ENCODE assay signal across 19 cellular contexts in the genomic region with DNA sequence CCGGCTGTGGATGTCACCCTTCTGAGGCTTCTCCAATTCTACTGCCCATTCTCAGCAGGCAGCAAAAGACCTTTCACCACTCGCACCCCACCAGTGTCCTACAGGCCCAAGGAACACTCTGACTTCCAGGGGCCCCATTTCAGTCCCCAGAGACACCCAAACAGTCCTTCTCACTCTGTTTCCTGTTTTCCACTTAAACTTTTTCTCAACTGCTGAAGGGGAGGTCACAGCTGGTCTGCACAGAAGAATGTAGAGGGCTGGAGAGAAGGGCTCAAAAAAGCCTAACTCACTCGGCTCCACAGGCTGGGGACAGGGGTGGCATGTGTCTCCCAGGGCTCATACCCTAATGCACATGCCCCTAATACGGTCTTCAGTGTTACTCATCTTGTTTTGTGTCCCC. TPM values are rescaled to one million over a fixed set of nuclear protein-coding genes. Genes with fewer than 3 reads are reported as not detected.
"Had no signal": no experiment of that assay in that cellular context is flagged by ENCODE, and none has a peak within 500 bp of the region (broad histone marks: within the 10 kb centered on the region; RNA-seq: fewer than 3 reads in every experiment).

No MANE protein-coding gene starts in this region.

- H3K4me1 ChIP-seq: breast epithelium, pancreas had no signal

- H3K27ac ChIP-seq: ascending aorta, breast epithelium, epithelial cell of prostate, neural progenitor cell, pancreas, sigmoid colon, vagina had no signal

- H3K27me3 ChIP-seq: pancreas, vagina had no signal

- DNase-seq: activated CD4-positive, alpha-beta T cell treated with anti-CD3 and anti-CD28 coated beads, Interleukin-2, amount 50 U/mL, for 4 hours; activated CD4-positive, CD25-positive, alpha-beta regulatory T cell treated with anti-CD3 and anti-CD28 coated beads, Interleukin-2, amount 50 U/mL, for 72 hours; activated naive CD4-positive, alpha-beta T cell treated with anti-CD3 and anti-CD28 coated beads, Interleukin-2, amount 10 ng/mL, durations not matched to agents 7 days and 5 days; dermis blood vessel endothelial cell; foreskin melanocyte; head of caudate nucleus; mesendoderm; sigmoid colon; spleen; T1000 had no signal

- H3K9me3 ChIP-seq: ascending aorta, breast epithelium, pancreas, sigmoid colon, spleen, vagina had no signal

- H2AFZ ChIP-seq: neural progenitor cell had no signal

- H3K4me2 ChIP-seq: neural progenitor cell had no signal

- H3K36me3 ChIP-seq: ascending aorta, breast epithelium, neural progenitor cell, pancreas, sigmoid colon, spleen, vagina had no signal

- ATAC-seq: activated T-helper 17 cell treated with anti-CD3 and anti-CD28 coated beads, Interleukin-2, amount 50 U/mL, for 72 hours; pancreas had no signal

- H3K4me3 ChIP-seq: ascending aorta, breast epithelium, neural progenitor cell, pancreas, sigmoid colon, spleen, vagina had no signal

RNA-seq across cellular contexts. Expression of gene DTX1, which starts 4.2 kb away (rescaled TPM):
- total RNA-seq: chondrocyte, fibroblast of lung had no signal
